1 cellular context compared by ENCODE assay signal in genomic region chr5:34500236-34500836, GRCh38.
TF ChIP-seq lines count a peak whose summit lies in the region.

No MANE protein-coding gene starts in this region.

TF ChIP-seq in HepG2, 621 proteins besides CTCF, POLR2A, EP300 and RAD21 (continued from another document):
- no peak for TF ChIP-seq BCLAF1 (IDR thresholded peaks at IDR 0.05)
- no peak for TF ChIP-seq IRF2 (CRISPR knock-in tag; IDR thresholded peaks at IDR 0.05)
- TF ChIP-seq SOX13 (IDR thresholded peaks at IDR 0.05), result no peak
- peak in 1 of 2 experiments; percentile 22; a peak in 1 of 4 replicates for TF ChIP-seq SOX13 (CRISPR knock-in tag; conservative IDR thresholded peaks at IDR 0.05 in 1 of 2, IDR thresholded peaks at IDR 0.05 in 1 of 2)
- no peak for TF ChIP-seq HNRNPK (IDR thresholded peaks at IDR 0.05; ENCODE audit: low read depth, low read length, poor library complexity, severe bottlenecking)
- TF ChIP-seq SRF (IDR thresholded peaks at IDR 0.05; ENCODE audit: low read depth, low read length), result no peak
- peak; percentile 42; the same call in 1 of the 2 replicates for TF ChIP-seq NCOA2 (CRISPR knock-in tag; IDR thresholded peaks at IDR 0.05)
- TF ChIP-seq RNF219 (CRISPR knock-in tag; IDR thresholded peaks at IDR 0.05), result no peak
- TF ChIP-seq SOX6 (IDR thresholded peaks at IDR 0.05), result no peak
- 0 out of 2 replicates have a peak, but pooled peaks have one; percentile 22 for TF ChIP-seq SOX6 (CRISPR knock-in tag; IDR thresholded peaks at IDR 0.05)
- TF ChIP-seq SP4 (CRISPR knock-in tag; IDR thresholded peaks at IDR 0.05), result no peak
- no peak for TF ChIP-seq WIZ (CRISPR knock-in tag; IDR thresholded peaks at IDR 0.05)
- TF ChIP-seq CREB1 (IDR thresholded peaks at IDR 0.05), result peak; percentile 42; the same call in 1 of the 2 replicates
- no peak for TF ChIP-seq CREB1 (CRISPR knock-in tag; IDR thresholded peaks at IDR 0.05)
- TF ChIP-seq FOSL2 (CRISPR knock-in tag; IDR thresholded peaks at IDR 0.05), result peak; percentile 30; the same call in 1 of the 2 replicates
- TF ChIP-seq FOXA1 (IDR thresholded peaks at IDR 0.05), result no peak
- no peak for TF ChIP-seq FOXA1 (CRISPR knock-in tag; IDR thresholded peaks at IDR 0.05)
- TF ChIP-seq ARID5B (CRISPR knock-in tag; IDR thresholded peaks at IDR 0.05), result peak; percentile 21; the same call in 1 of the 2 replicates
- no peak for TF ChIP-seq ZNF274 (CRISPR knock-in tag; IDR thresholded peaks at IDR 0.05)
- TF ChIP-seq AGO2 (optimal IDR thresholded peaks at IDR 0.05; ENCODE audit: low read depth, low read length), result no peak
- no peak for TF ChIP-seq SP5 (CRISPR knock-in tag; IDR thresholded peaks at IDR 0.05; ENCODE audit: borderline replicate concordance, low read depth)
- no peak for TF ChIP-seq ZNF614 (CRISPR knock-in tag; IDR thresholded peaks at IDR 0.05; ENCODE audit: borderline replicate concordance)
- no peak for TF ChIP-seq ZGPAT (CRISPR knock-in tag; IDR thresholded peaks at IDR 0.05)
- TF ChIP-seq PRMT3 (CRISPR knock-in tag; IDR thresholded peaks at IDR 0.05; ENCODE audit: borderline replicate concordance, low read depth), result no peak
- TF ChIP-seq ZNF441 (CRISPR knock-in tag; IDR thresholded peaks at IDR 0.05; ENCODE audit: borderline replicate concordance), result no peak
- no peak for TF ChIP-seq HNF1A (IDR thresholded peaks at IDR 0.05; ENCODE audit: low read depth)
- 0 out of 2 replicates have a peak, but pooled peaks have one; percentile 29 for TF ChIP-seq HNF1A (CRISPR knock-in tag; IDR thresholded peaks at IDR 0.05; ENCODE audit: borderline replicate concordance)
- TF ChIP-seq SIX1 (CRISPR knock-in tag; IDR thresholded peaks at IDR 0.05; ENCODE audit: borderline replicate concordance), result no peak
